16 cellular contexts compared by ENCODE assay signal in the genomic region with DNA sequence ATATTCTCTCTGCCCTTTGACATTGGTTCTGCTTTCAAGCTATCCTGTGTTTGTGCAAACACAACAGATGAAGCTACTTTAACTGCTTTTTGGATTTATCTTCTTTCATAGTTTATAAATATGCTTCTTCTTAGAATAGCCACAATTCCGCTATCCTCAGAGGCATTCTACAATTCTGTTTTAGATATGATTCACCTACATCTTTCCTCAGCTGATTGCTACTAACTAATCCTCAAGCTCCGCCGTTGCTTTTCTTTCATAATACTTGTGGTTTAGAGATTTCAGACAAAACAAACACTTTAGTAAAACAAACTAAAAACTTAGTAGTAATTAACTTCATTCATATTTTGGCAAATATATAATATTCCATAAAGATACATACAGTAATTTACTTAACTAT. TPM values are rescaled to one million over a fixed set of nuclear protein-coding genes. Genes with fewer than 3 reads are reported as not detected.
DNase-seq lines count a peak whose midpoint lies in the region; TF ChIP-seq lines count a peak whose summit lies in the region.
"Had no signal": no experiment of that assay in that cellular context is flagged by ENCODE, and none has a peak within 500 bp of the region (broad histone marks: within the 10 kb centered on the region; RNA-seq: fewer than 3 reads in every experiment).

No MANE protein-coding gene starts in this region.

- no peak overlapping the region for H3K4me3 ChIP-seq in choroid plexus epithelial cell (ENCODE audit: low read depth, low read length)
- no peak overlapping the region for H3K4me3 ChIP-seq in tibial artery
- H3K4me3 ChIP-seq: GM23338, MG63 had no signal

- intact Hi-C loops in tibial artery (cut with DNase I; ENCODE audit: low total_unique reads): loop anchor here (10.0 kb wide), 1 partner anchor 47 kb away; no protein-coding TSS in a partner anchor

- no peaks in the 10 kb centered on the region for H3K9me3 ChIP-seq in tibial artery
- H3K9me3 ChIP-seq: MG63 had no signal

- no peak overlapping the region for H3K27ac ChIP-seq in tibial artery

- peaks cover 27 to 83% (median 57%) of the 10 kb centered on the region in 3 donors for H3K36me3 ChIP-seq in tibial artery

- H3K4me1 ChIP-seq in tibial artery: peaks cover 0 to 7% (median 0%) of the 10 kb centered on the region in 4 donors

- TF ChIP-seq CTCF in choroid plexus epithelial cell (conservative IDR thresholded peaks at IDR 0.05; ENCODE audit: low read depth, low read length) (no peak), tibial artery (IDR thresholded peaks at IDR 0.05) (no peak)

- DNase-seq in HCEC 1CT (peak; percentile 36), OCI-M1 (lab: John Stamatoyannopoulos, UW) (peak; percentile 81), choroid plexus epithelial cell (ENCODE audit: low read depth) (peak; percentile 62), non-pigmented ciliary epithelial cell (ENCODE audit: low read depth) (peak; percentile 30), tibial artery (no peak), cerebellum (ENCODE audit: low spot score) (no peak), DMS153 treated with DMSO at 0.1 percent for 48 hours (lab: John Stamatoyannopoulos, UW; ENCODE audit: unreplicated experiment) (no peak)
- DNase-seq: Calu3; CD4-positive, CD25-positive, alpha-beta regulatory T cell; DMS79; KBM-7; MG63; NCI-H1417 treated with DMSO at 0.1 percent for 48 hours; NCI-H2029; NCI-H2171 treated with DMSO at 0.1 percent for 48 hours had no signal

- H3K27me3 ChIP-seq in tibial artery: no peaks in the 10 kb centered on the region
- H3K27me3 ChIP-seq: MG63 had no signal

RNA-seq across cellular contexts. Expression of a gene that starts 52.5 kb away (rescaled TPM):
- 89.0 TPM for total RNA-seq in cerebellum

Comparison
In these comparisons a context has a peak if more than half of its experiments do, and no peak if none do; other contexts are left out.
1. DNase-seq: peak in HCEC 1CT (single experiment), OCI-M1 (single experiment), choroid plexus epithelial cell (single experiment) and non-pigmented ciliary epithelial cell (single experiment); none in tibial artery (0 of 2), cerebellum (single experiment) and DMS153 treated with DMSO at 0.1 percent for 48 hours (single experiment).